Comparison of ENCODE assay signal across 8 cellular contexts in genomic region chr11:59172345-59173079, GRCh38. TPM values are rescaled to one million over a fixed set of nuclear protein-coding genes. Genes with fewer than 3 reads are reported as not detected.
DNase-seq lines count a peak whose midpoint lies in the region; ATAC-seq and TF ChIP-seq lines count a peak whose summit lies in the region.

No MANE protein-coding gene starts in this region.

- TF ChIP-seq POLR2A in tibial nerve (IDR thresholded peaks at IDR 0.05) = no peak

- peak overlapping the region; percentile 99 for H2AFZ ChIP-seq in ACC112 (ENCODE audit: low read length, unreplicated experiment)

- H3K4me1 ChIP-seq in ACC112 (ENCODE audit: control insufficient read depth, insufficient read depth, low read length, unreplicated experiment) (peaks cover 7% of the 10 kb centered on the region), tibial nerve (peaks cover 0 to 45% (median 21%) of the 10 kb centered on the region in 4 donors)

- H3K27me3 ChIP-seq in ACC112 (ENCODE audit: insufficient read depth, low read length) (peaks cover 26% of the 10 kb centered on the region), tibial nerve (no peaks in the 10 kb centered on the region)

- H3K36me3 Mint-ChIP-seq in memory B cell = peaks cover 5% of the 10 kb centered on the region

- peaks cover 16% of the 10 kb centered on the region for H3K4me1 Mint-ChIP-seq in memory B cell

- peak overlapping the region; percentile 86 for H3K4me3 ChIP-seq in ACC112 (ENCODE audit: low read depth, low read length)
- H3K4me3 ChIP-seq in coronary artery = peak overlapping the region; percentile 80
- H3K4me3 ChIP-seq in tibial nerve = peak overlapping the region; percentile 50 to 91 (median 73)

- H3K36me3 ChIP-seq in ACC112 (ENCODE audit: insufficient read depth, low read length) (no peaks in the 10 kb centered on the region), tibial nerve (no peaks in the 10 kb centered on the region)

- ATAC-seq in GM18867 (IDR thresholded peaks at IDR 0.05; ENCODE audit: unreplicated experiment) (peak; percentile 38), HG02981 (IDR thresholded peaks at IDR 0.05; ENCODE audit: unreplicated experiment) (peak; percentile 30), memory B cell (ENCODE audit: low read depth) (peak; percentile 58), HG03097 (IDR thresholded peaks at IDR 0.05; ENCODE audit: low FRiP score, unreplicated experiment) (no peak)

- H3K9me3 ChIP-seq in tibial nerve = no peaks in the 10 kb centered on the region

- no peak overlapping the region for H3K27ac ChIP-seq in ACC112 (ENCODE audit: low read depth, low read length)
- peak overlapping the region; percentile 6 to 63 for H3K27ac ChIP-seq in coronary artery
- peak overlapping the region; percentile 77 to 91 (median 84) for H3K27ac ChIP-seq in tibial nerve

- no peaks in the 10 kb centered on the region for H3K79me2 ChIP-seq in ACC112 (ENCODE audit: control insufficient read depth, insufficient read depth, low read length, unreplicated experiment)

- TF ChIP-seq EP300 in tibial nerve (IDR thresholded peaks at IDR 0.05) = no peak

- H3K4me3 Mint-ChIP-seq in memory B cell = peak overlapping the region; percentile 98

- peak; percentile 15 for DNase-seq in SK-N-DZ (ENCODE audit: low spot score)
- DNase-seq in coronary artery (ENCODE audit: low spot score) = no peak
- DNase-seq in memory B cell (ENCODE audit: low spot score in 2 of 2) = peak; percentile 44 to 50
- DNase-seq in tibial nerve (ENCODE audit: low spot score in 2 of 2) = no peak

- H3K27me3 Mint-ChIP-seq in memory B cell = no peaks in the 10 kb centered on the region

- H3K27ac Mint-ChIP-seq in memory B cell = peak overlapping the region; percentile 81

- WGBS in tibial nerve, 2 donors = 2% methylated on average over 5 to 48 of the region's 70 CpGs

- H3K9me3 Mint-ChIP-seq in memory B cell = no peaks in the 10 kb centered on the region

- TF ChIP-seq CTCF in coronary artery (IDR thresholded peaks at IDR 0.05) = no peak
- TF ChIP-seq CTCF in tibial nerve (IDR thresholded peaks at IDR 0.05) = no peak

RNA-seq across cellular contexts. Expression of gene DTX4, which starts 0.6 kb away (rescaled TPM):
- polyA plus RNA-seq in SK-N-DZ (2014; cell fraction: cytosol; rRNA removed) = 5.3 and 5.4 TPM in 2 replicates
- polyA plus RNA-seq in SK-N-DZ (2014; cell fraction: nucleus; rRNA removed) = 6.7 and 6.9 TPM in 2 replicates
- total RNA-seq in tibial nerve = 10 to 100 TPM; 17.7 to 34.5 (median 25.8) TPM

RNA-seq across cellular contexts. Expression of gene FAM111A, which starts 29.9 kb away (rescaled TPM):
- polyA plus RNA-seq in SK-N-DZ (2014; cell fraction: cytosol; rRNA removed) = 0.86 and 1.8 TPM in 2 replicates
- 0.59 and 3.1 TPM in 2 replicates for polyA plus RNA-seq in SK-N-DZ (2014; cell fraction: nucleus; rRNA removed)
- total RNA-seq in tibial nerve = 10 to 100 TPM; 24.3 to 76.9 (median 40.3) TPM

RNA-seq across cellular contexts. Expression of gene MPEG1, which starts 40.2 kb away (rescaled TPM):
- not detected in 2 replicates for polyA plus RNA-seq in SK-N-DZ (2014; cell fraction: cytosol; rRNA removed)
- not detected in 2 replicates for polyA plus RNA-seq in SK-N-DZ (2014; cell fraction: nucleus; rRNA removed)
- 10 to 100 TPM in 1 of 4 donors, 1 to 10 TPM in 3; 7.0 to 12.3 (median 9.6) TPM for total RNA-seq in tibial nerve

Comparison
In these comparisons a context has a peak if more than half of its experiments do, and no peak if none do; other contexts are left out.
1. DNase-seq: peak in SK-N-DZ (single experiment) and memory B cell (2 of 2); none in coronary artery (single experiment) and tibial nerve (0 of 2).
2. Peak in every context shown above with its lines, with median percentiles within 50 percentile points of each other: H3K4me3 ChIP-seq.